12 cellular contexts compared by ENCODE assay signal in genomic region chr7:155652156-155653124, GRCh38. TPM values are rescaled to one million over a fixed set of nuclear protein-coding genes. Genes with fewer than 3 reads are reported as not detected.
DNase-seq lines count a peak whose midpoint lies in the region; ATAC-seq, FAIRE-seq and TF ChIP-seq lines count a peak whose summit lies in the region.
"Had no signal": no experiment of that assay in that cellular context is flagged by ENCODE, and none has a peak within 500 bp of the region (broad histone marks: within the 10 kb centered on the region; RNA-seq: fewer than 3 reads in every experiment).

No MANE protein-coding gene starts in this region.

- H3F3A ChIP-seq in PC-9 (ENCODE audit: insufficient read depth, low read depth) = no peaks in the 10 kb centered on the region; the same call in 1 of the 2 replicates

- peaks cover 89% of the 10 kb centered on the region for H3K4me1 Mint-ChIP-seq in activated T-cell treated with anti-CD3 and anti-CD28 coated beads, Interleukin-2, amount 50 U/mL, for 72 hours (ENCODE audit: low read depth)

- CTCF ChIA-PET in PC-9 (lab: Charles Lee) = no interaction called here

- TF ChIP-seq CTCF in fibroblast of the aortic adventitia (IDR thresholded peaks at IDR 0.05; ENCODE audit: insufficient read depth, low read length) (no peak), mucosa of descending colon (IDR thresholded peaks at IDR 0.05) (no peak), PC-9 (conservative IDR thresholded peaks at IDR 0.05) (no peak)

- H3K9me3 Mint-ChIP-seq in activated T-cell treated with anti-CD3 and anti-CD28 coated beads, Interleukin-2, amount 50 U/mL, for 72 hours = peaks cover 9% of the 10 kb centered on the region in 2 donors

- peak; percentile 49 for FAIRE-seq in RCC 7860 (lab: Jason Lieb, UNC)

- intact Hi-C loops in mucosa of descending colon (cut with DNase I, micrococcal nuclease) (no loop called here), PC-9 (cut with micrococcal nuclease; ENCODE audit: unreplicated experiment) (no loop called here)

- no peaks in the 10 kb centered on the region for H3K27me3 Mint-ChIP-seq in activated T-cell treated with anti-CD3 and anti-CD28 coated beads, Interleukin-2, amount 50 U/mL, for 72 hours (ENCODE audit: low read depth)

- H3K9me3 ChIP-seq in mucosa of descending colon (peaks cover 13% of the 10 kb centered on the region), PC-9 (ENCODE audit: insufficient read depth, low read depth) (peaks cover 22% of the 10 kb centered on the region)

- peaks cover 100% of the 10 kb centered on the region for H3K79me2 ChIP-seq in PC-9 (ENCODE audit: low read depth)

- H3K27ac ChIP-seq in PC-9 = no peak overlapping the region
- H3K27ac ChIP-seq: esophagus muscularis mucosa had no signal

- POLR2A ChIA-PET in PC-9 (lab: Charles Lee; ENCODE audit: unreplicated experiment) = interaction anchor here (0.5 to 0.7 kb wide), 2 partner anchors 14 to 63 kb away, joined by 3 to 19 read pairs; no protein-coding TSS in a partner anchor

- ATAC-seq in activated T-cell treated with anti-CD3 and anti-CD28 coated beads, Interleukin-2, amount 50 U/mL, for 72 hours (replicated peaks in 1 of 2) = no peak
- ATAC-seq in mucosa of descending colon = no peak

- BruUV-seq in PC-9 (replicated peaks; lab: Mats Ljungman, UMichigan) = no TSS peak

- no peak overlapping the region for H3K4me3 ChIP-seq in fibroblast of the aortic adventitia (ENCODE audit: low read depth, low read length)
- H3K4me3 ChIP-seq in mucosa of descending colon = no peak overlapping the region
- H3K4me3 ChIP-seq in PC-9 = no peak overlapping the region
- H3K4me3 ChIP-seq: esophagus muscularis mucosa, spleen had no signal

- H3K27me3 ChIP-seq in PC-9 (ENCODE audit: insufficient read depth, low read depth) = no peaks in the 10 kb centered on the region
- H3K27me3 ChIP-seq: esophagus muscularis mucosa, spleen had no signal

- H3K4me3 Mint-ChIP-seq in activated T-cell treated with anti-CD3 and anti-CD28 coated beads, Interleukin-2, amount 50 U/mL, for 72 hours = no peak overlapping the region

- H3K36me3 ChIP-seq in mucosa of descending colon (ENCODE audit: low read depth) (no peaks in the 10 kb centered on the region), PC-9 (ENCODE audit: low read depth) (peaks cover 24% of the 10 kb centered on the region)

- H4K20me1 ChIP-seq in PC-9 (ENCODE audit: insufficient read depth) = peaks cover 79% of the 10 kb centered on the region

- H3K4me1 ChIP-seq in mucosa of descending colon (ENCODE audit: low read depth) = peaks cover 15% of the 10 kb centered on the region
- peaks cover 7% of the 10 kb centered on the region; the same call in 1 of the 2 replicates for H3K4me1 ChIP-seq in PC-9 (replicated peaks; ENCODE audit: insufficient read depth)

- H3K4me2 ChIP-seq in PC-9 = no peak overlapping the region

- H3K9me2 ChIP-seq in PC-9 (ENCODE audit: insufficient read depth) = no peaks in the 10 kb centered on the region

- H2AFZ ChIP-seq in PC-9 = no peak overlapping the region

- H3K36me3 Mint-ChIP-seq in activated T-cell treated with anti-CD3 and anti-CD28 coated beads, Interleukin-2, amount 50 U/mL, for 72 hours (ENCODE audit: insufficient read depth in 2 of 2) = peaks cover 18 to 31% of the 10 kb centered on the region in 2 donors

- H3K27ac Mint-ChIP-seq in activated T-cell treated with anti-CD3 and anti-CD28 coated beads, Interleukin-2, amount 50 U/mL, for 72 hours = peak overlapping the region; percentile 76

- no peak for DNase-seq in activated T-cell treated with anti-CD3 and anti-CD28 coated beads, Interleukin-2, amount 50 U/mL, for 72 hours
- no peak for DNase-seq in activated T-cell treated with anti-CD3 and anti-CD28 coated beads, Interleukin-2, amount 50 U/mL, for 1 hour
- DNase-seq in RCC 7860 (ENCODE audit: low spot score) (peak; percentile 21), fibroblast of the aortic adventitia (ENCODE audit: low read depth) (peak; percentile 16), renal cortical epithelial cell (ENCODE audit: low read depth) (peak; percentile 72), GOT3 (lab: John Stamatoyannopoulos, UW) (no peak), mucosa of descending colon (no peak), PC-9 (no peak)
- DNase-seq: occipital lobe, Right ventricle myocardium superior, spleen had no signal

RNA-seq across cellular contexts. Expression of gene RBM33, which starts 8.0 kb away (rescaled TPM):
- 100 to 1,000 TPM in 1 of 2 donors, 10 to 100 TPM in 1; 93.1 to 104 TPM for total RNA-seq in activated T-cell treated with anti-CD3 and anti-CD28 coated beads, Interleukin-2, amount 50 U/mL, for 72 hours
- total RNA-seq in fibroblast of the aortic adventitia (ENCODE audit: low replicate concordance) (21.9 and 72.1 TPM in 2 replicates), renal cortical epithelial cell (12.9 and 47.3 TPM in 2 replicates), mucosa of descending colon (10 to 100 TPM; 59.9 to 75.8 (median 69.8) TPM), PC-9 (2021) (85.7 and 113 TPM in 2 replicates)

Comparison
In these comparisons a context has a peak if more than half of its experiments do, and no peak if none do; other contexts are left out.
1. DNase-seq: peak in RCC 7860 (single experiment), fibroblast of the aortic adventitia (single experiment) and renal cortical epithelial cell (single experiment); none in activated T-cell treated with anti-CD3 and anti-CD28 coated beads, Interleukin-2, amount 50 U/mL, for 72 hours (0 of 2), activated T-cell treated with anti-CD3 and anti-CD28 coated beads, Interleukin-2, amount 50 U/mL, for 1 hour (single experiment), GOT3 (single experiment), mucosa of descending colon (0 of 3) and PC-9 (0 of 2).